In genomic region chr11:96156379-96156722, GRCh38 we compare ENCODE assay signal across 8 cellular contexts.
DNase-seq lines count a peak whose midpoint lies in the region; ATAC-seq, FAIRE-seq and TF ChIP-seq lines count a peak whose summit lies in the region.

No MANE protein-coding gene starts in this region.

- no peaks in the 10 kb centered on the region for H3K23me2 ChIP-seq in H1 (ENCODE audit: low read depth, low read length)

- peak overlapping the region in 2 of 3 experiments; percentile 24 to 42 for H3K4me3 Mint-ChIP-seq in nephron

- H4K5ac ChIP-seq in H1 (ENCODE audit: insufficient read length, low read depth, low read length), result no peak overlapping the region

- TF ChIP-seq CTCF in AG04450 (IDR thresholded peaks at IDR 0.05; ENCODE audit: low read depth, low read length) (no peak), PC-3 (conservative IDR thresholded peaks at IDR 0.05; ENCODE audit: low read depth, low read length) (no peak), H1 (IDR thresholded peaks at IDR 0.05; ENCODE audit: control extremely low read depth in 1 of 3, insufficient read depth in 1 of 3, low read depth in 1 of 3, low read length in 3 of 3) (no peak), nephron (IDR thresholded peaks at IDR 0.05; ENCODE audit: unreplicated experiment in 3 of 3) (no peak)

- H3K23ac ChIP-seq in H1 (ENCODE audit: insufficient read length), result no peak overlapping the region

- H4K8ac ChIP-seq in H1 (ENCODE audit: extremely low read depth, insufficient read depth, low read length), result no peak overlapping the region

- H2BK120ac ChIP-seq in H1 (replicated peaks; ENCODE audit: low read depth, low read length), result no peak overlapping the region

- no peaks in the 10 kb centered on the region for H3K36me3 Mint-ChIP-seq in nephron (ENCODE audit: low read depth)

- H3F3A ChIP-seq in PC-3 (ENCODE audit: low read length, unreplicated experiment), result no peaks in the 10 kb centered on the region

- H2BK5ac ChIP-seq in H1 (ENCODE audit: low read depth, low read length), result 0 out of 2 replicates have a peak overlapping the region, but pooled peaks have one; percentile 19

- H3K14ac ChIP-seq in H1 (ENCODE audit: insufficient read length), result no peak overlapping the region

- POLR2A ChIA-PET in AG04450 (lab: Yijun Ruan, JAX) (interaction anchor here (0.6 to 1.5 kb wide), 9 partner anchors 28 to 321 kb away, joined by 3 to 8 read pairs (median 3); partner anchors contain the start of gene MTMR2), PC-3 (lab: Charles Lee; ENCODE audit: unreplicated experiment) (no interaction called here), H1 (lab: Charles Lee; ENCODE audit: partially characterized antibody) (interaction anchor here (0.7 kb wide), 1 partner anchor 77 kb away, joined by 3 read pairs; no protein-coding TSS in a partner anchor)

- no peaks in the 10 kb centered on the region for H3K36me3 ChIP-seq in PC-3 (ENCODE audit: low read depth, low read length)
- no peaks in the 10 kb centered on the region for H3K36me3 ChIP-seq in H1 (ENCODE audit: control insufficient read depth in 2 of 4, insufficient read depth in 4 of 4, low read length in 3 of 4)

- DNase-seq in AG04450 (ENCODE audit: low read depth, low spot score) (no peak), PC-3 (no peak), H1 (ENCODE audit: low read depth in 1 of 2, low spot score in 2 of 2) (no peak), cerebellar nuclear complex (lab: John Stamatoyannopoulos, UW) (no peak), KG1 (lab: John Stamatoyannopoulos, UW) (no peak), NCI-H2196 treated with DMSO at 0.1 percent for 48 hours (lab: John Stamatoyannopoulos, UW; ENCODE audit: unreplicated experiment) (no peak), GOT3 (lab: John Stamatoyannopoulos, UW) (no peak)

- peak overlapping the region; percentile 10; the same call in 1 of the 2 replicates for H2BK12ac ChIP-seq in H1 (ENCODE audit: low read depth, low read length)

- H3K4me2 ChIP-seq in PC-3 (ENCODE audit: low read length) (peak overlapping the region; percentile 40; the same call in 1 of the 2 replicates), H1 (ENCODE audit: insufficient read depth in 1 of 2, low read depth in 2 of 2, low read length in 2 of 2) (no peak overlapping the region)

- no peak overlapping the region for H3K56ac ChIP-seq in H1 (replicated peaks; ENCODE audit: insufficient read length, low read depth, low read length)

- H3K4me1 ChIP-seq in PC-3 (ENCODE audit: insufficient read depth, low read length), result peaks cover 39% of the 10 kb centered on the region
- H3K4me1 ChIP-seq in H1 (replicated peaks in 1 of 4; ENCODE audit: control insufficient read depth in 3 of 4, insufficient read depth in 4 of 4, low read length in 3 of 4), result peaks cover 0 to 19% (median 5%) of the 10 kb centered on the region in 4 experiments; a peak in 4 of 7 replicates

- H4K91ac ChIP-seq in H1 (replicated peaks; ENCODE audit: insufficient read length, low read length), result peak overlapping the region; percentile 20

- H3K27ac Mint-ChIP-seq in nephron, result peak overlapping the region; percentile 93 to 97 (median 95)

- H3K4me3 ChIP-seq in AG04450 (ENCODE audit: low read depth, low read length) (peak overlapping the region; percentile 43), PC-3 (ENCODE audit: low read length) (no peak overlapping the region), H1 (ENCODE audit: extremely low read depth in 1 of 4, insufficient read depth in 2 of 4, low read depth in 3 of 4, low read length in 4 of 4) (no peak overlapping the region)

- no peak for ATAC-seq in PC-3

- H4K20me1 ChIP-seq in PC-3 (ENCODE audit: low read length), result no peaks in the 10 kb centered on the region
- H4K20me1 ChIP-seq in H1 (replicated peaks in 1 of 2; ENCODE audit: control insufficient read depth in 1 of 2, insufficient read depth in 2 of 2, low read length in 2 of 2), result no peaks in the 10 kb centered on the region

- no TSS peak for BruUV-seq in PC-3 (replicated peaks; lab: Mats Ljungman, UMichigan)

- WGBS in H1 (ENCODE audit: extremely low coverage in 1 of 2, insufficient coverage in 1 of 2, insufficient read length in 1 of 2, insufficient replicate concordance in 2 of 2, low coverage in 1 of 2, low lambda C conversion rate in 2 of 2, missing lambda C conversion rate in 1 of 2), 2 experiments, result 83% methylated on average over 3 of the region's 3 CpGs; no CpG with 5 or more reads in 1 of the 2 experiments

- H3K9me2 ChIP-seq in PC-3 (replicated peaks; ENCODE audit: low read length), result no peaks in the 10 kb centered on the region

- peak overlapping the region; percentile 24; the same call in 1 of the 2 replicates for H3K18ac ChIP-seq in H1 (ENCODE audit: extremely low read depth, low read length)

- TF ChIP-seq EP300 in H1 (IDR thresholded peaks at IDR 0.05; ENCODE audit: borderline replicate concordance in 1 of 2, low read depth in 2 of 2, low read length in 2 of 2), result no peak

- no peak for TF ChIP-seq RAD21 in H1 (IDR thresholded peaks at IDR 0.05 in 1 of 2, conservative IDR thresholded peaks at IDR 0.05 in 1 of 2; ENCODE audit: low read depth in 2 of 2, low read length in 2 of 2)

- H3K27me3 ChIP-seq in AG04450 (ENCODE audit: control insufficient read depth, insufficient read depth, low read length) (no peaks in the 10 kb centered on the region), PC-3 (ENCODE audit: low read length) (no peaks in the 10 kb centered on the region), H1 (replicated peaks in 1 of 4; ENCODE audit: control insufficient read depth in 3 of 4, extremely low read depth in 1 of 4, insufficient read depth in 3 of 4, low read length in 3 of 4) (no peaks in the 10 kb centered on the region)

- FAIRE-seq in H1 (lab: Jason Lieb, UNC), result no peak

- no peaks in the 10 kb centered on the region for H3K79me1 ChIP-seq in H1 (ENCODE audit: low read depth, low read length)

- TF ChIP-seq POLR2A in H1 (IDR thresholded peaks at IDR 0.05; ENCODE audit: control extremely low read depth in 1 of 2, low read depth in 2 of 2, low read length in 2 of 2), result no peak

- no peak overlapping the region for H2AK5ac ChIP-seq in H1 (ENCODE audit: low read depth, low read length)

- peaks cover 64% of the 10 kb centered on the region for H3K4me1 Mint-ChIP-seq in nephron

- no peak overlapping the region for H2BK20ac ChIP-seq in H1 (ENCODE audit: low read length)

- intact Hi-C loops in PC-3 (cut with micrococcal nuclease), result no loop called here

- CTCF ChIA-PET in AG04450 (lab: Charles Lee) (interaction anchor here (1.1 to 1.8 kb wide), 6 partner anchors 10 to 187 kb away, joined by 3 to 16 read pairs (median 5); partner anchors contain the start of gene MAML2), PC-3 (lab: Charles Lee) (interaction anchor here (1.4 kb wide), 1 partner anchor 187 kb away, joined by 5 read pairs; the partner anchor contains the start of gene MAML2), H1 (lab: Charles Lee; ENCODE audit: partially characterized antibody) (interaction anchor here (0.7 to 1.8 kb wide), 6 partner anchors 13 to 187 kb away, joined by 3 to 8 read pairs (median 5); partner anchors contain the start of gene MAML2)

- H3K9ac ChIP-seq in PC-3 (ENCODE audit: low read length), result peak overlapping the region; percentile 37; the same call in 1 of the 2 replicates
- H3K9ac ChIP-seq in H1 (replicated peaks in 1 of 4; ENCODE audit: extremely low read depth in 1 of 4, low read depth in 3 of 4, low read length in 3 of 4), result no peak overlapping the region

- H2AFZ ChIP-seq in PC-3 (ENCODE audit: low read length), result no peak overlapping the region
- no peak overlapping the region for H2AFZ ChIP-seq in H1 (ENCODE audit: low read length)

- H3K4ac ChIP-seq in H1 (replicated peaks; ENCODE audit: insufficient read length, low read depth, low read length), result no peak overlapping the region

- no peaks in the 10 kb centered on the region for H3K9me3 ChIP-seq in AG04450 (ENCODE audit: control insufficient read depth, insufficient read depth, low read length)
- H3K9me3 ChIP-seq in PC-3 (ENCODE audit: low read length), result no peaks in the 10 kb centered on the region
- H3K9me3 ChIP-seq in H1 (ENCODE audit: insufficient read depth in 2 of 2, low read depth in 1 of 2, low read length in 1 of 2), result no peaks in the 10 kb centered on the region

- H3K9me3 Mint-ChIP-seq in nephron, result no peaks in the 10 kb centered on the region

- peak overlapping the region; percentile 98 for H3K27ac ChIP-seq in AG04450 (ENCODE audit: low read depth, low read length)
- H3K27ac ChIP-seq in PC-3 (ENCODE audit: low read length), result peak overlapping the region; percentile 80
- H3K27ac ChIP-seq in H1 (ENCODE audit: low read depth, low read length), result no peak overlapping the region

- no peaks in the 10 kb centered on the region for H3K27me3 Mint-ChIP-seq in nephron (ENCODE audit: low read depth)

- 0 out of 2 replicates have a peak, but pooled peaks cover 3% of the 10 kb centered on the region for H3K79me2 ChIP-seq in PC-3 (ENCODE audit: low read length)
- H3K79me2 ChIP-seq in H1 (ENCODE audit: control insufficient read depth in 1 of 2, insufficient read depth in 2 of 2, low read length in 2 of 2), result no peaks in the 10 kb centered on the region

- peak overlapping the region; percentile 53; the same call in 1 of the 2 replicates for H2BK15ac ChIP-seq in H1 (ENCODE audit: low read length)

TF ChIP-seq in H1, 55 proteins besides CTCF, POLR2A, EP300 and RAD21 (continues in another document):
- TF ChIP-seq JUN (IDR thresholded peaks at IDR 0.05; ENCODE audit: low read depth, low read length) (no peak), MAX (IDR thresholded peaks at IDR 0.05) (no peak), CHD1 (IDR thresholded peaks at IDR 0.05; ENCODE audit: low read depth, low read length) (no peak), SRF (IDR thresholded peaks at IDR 0.05; ENCODE audit: low read depth, low read length) (no peak), BACH1 (IDR thresholded peaks at IDR 0.05; ENCODE audit: low read length) (no peak), SP4 (IDR thresholded peaks at IDR 0.05; ENCODE audit: low read length) (no peak), YY1 (IDR thresholded peaks at IDR 0.05; ENCODE audit: low read depth, low read length) (no peak), EZH2 (IDR thresholded peaks at IDR 0.05; ENCODE audit: low read depth, low read length, severe bottlenecking) (no peak), JUND (IDR thresholded peaks at IDR 0.05; ENCODE audit: low read length) (no peak), PHF8 (conservative IDR thresholded peaks at IDR 0.05; ENCODE audit: low read depth, low read length) (no peak), SIN3A (conservative IDR thresholded peaks at IDR 0.05 in 1 of 2, IDR thresholded peaks at IDR 0.05 in 1 of 2; ENCODE audit: low read depth in 1 of 2, low read length in 2 of 2) (no peak), TAF1 (IDR thresholded peaks at IDR 0.05; ENCODE audit: low read depth, low read length) (no peak)
